In genomic region chr2:44942304-44943030, GRCh38 we compare ENCODE assay signal across 11 cellular contexts. TPM values are rescaled to one million over a fixed set of nuclear protein-coding genes. Genes with fewer than 3 reads are reported as not detected.
DNase-seq lines count a peak whose midpoint lies in the region; ATAC-seq and TF ChIP-seq lines count a peak whose summit lies in the region.
"Had no signal": no experiment of that assay in that cellular context is flagged by ENCODE, and none has a peak within 500 bp of the region (broad histone marks: within the 10 kb centered on the region; RNA-seq: fewer than 3 reads in every experiment).

No MANE protein-coding gene starts in this region.

- POLR2A ChIA-PET in activated B cell treated with CpG ODN at 0.5 μM for 24 hours (lab: Charles Lee), result no interaction called here

- H3K27me3 ChIP-seq in stomach, result peaks cover 45 to 100% (median 93%) of the 10 kb centered on the region in 3 donors

- H3K9me3 Mint-ChIP-seq in activated CD8-positive, alpha-beta memory T cell treated with anti-CD3 and anti-CD28 coated beads, Interleukin-2, amount 10 ng/mL, durations not matched to agents 7 days and 5 days (ENCODE audit: low read depth), result no peaks in the 10 kb centered on the region
- H3K9me3 Mint-ChIP-seq in activated B cell treated with CpG ODN at 0.5 μM for 24 hours, result no peaks in the 10 kb centered on the region

- H3K36me3 Mint-ChIP-seq in activated CD8-positive, alpha-beta memory T cell treated with anti-CD3 and anti-CD28 coated beads, Interleukin-2, amount 10 ng/mL, durations not matched to agents 7 days and 5 days, result peaks cover 7% of the 10 kb centered on the region
- no peaks in the 10 kb centered on the region for H3K36me3 Mint-ChIP-seq in activated B cell treated with CpG ODN at 0.5 μM for 24 hours (ENCODE audit: low read depth)

- no peak for TF ChIP-seq POLR2A in stomach (IDR thresholded peaks at IDR 0.05)

- H3K9me3 ChIP-seq in iPS-18c (ENCODE audit: control insufficient read depth, insufficient read depth, low read length), result no peaks in the 10 kb centered on the region
- no peaks in the 10 kb centered on the region for H3K9me3 ChIP-seq in stomach

- no peak for ATAC-seq in activated CD8-positive, alpha-beta memory T cell treated with anti-CD3 and anti-CD28 coated beads, Interleukin-2, amount 10 ng/mL, durations not matched to agents 7 days and 5 days
- no peak for ATAC-seq in activated B cell treated with CpG ODN at 0.5 μM for 24 hours (ENCODE audit: low read depth)
- ATAC-seq in GM21390 (IDR thresholded peaks at IDR 0.05; ENCODE audit: unreplicated experiment), result no peak
- no peak for ATAC-seq in GM19351 (IDR thresholded peaks at IDR 0.05; ENCODE audit: unreplicated experiment)

- no peak overlapping the region for H3K27ac Mint-ChIP-seq in activated CD8-positive, alpha-beta memory T cell treated with anti-CD3 and anti-CD28 coated beads, Interleukin-2, amount 10 ng/mL, durations not matched to agents 7 days and 5 days
- H3K27ac Mint-ChIP-seq in activated B cell treated with CpG ODN at 0.5 μM for 24 hours, result no peak overlapping the region

- 3 to 8% (median 6%) methylated on average over 18 to 69 of the region's 69 CpGs for WGBS in stomach, 5 donors

- TF ChIP-seq CTCF in activated B cell treated with CpG ODN at 0.5 μM for 24 hours (IDR thresholded peaks at IDR 0.05), result no peak
- no peak for TF ChIP-seq CTCF in stomach (IDR thresholded peaks at IDR 0.05)

- DNase-seq in activated CD8-positive, alpha-beta memory T cell treated with anti-CD3 and anti-CD28 coated beads, Interleukin-2, amount 10 ng/mL, durations not matched to agents 7 days and 5 days, result peak; percentile 63
- DNase-seq in activated CD8-positive, alpha-beta memory T cell treated with anti-CD3 and anti-CD28 coated beads for 24 hours, result no peak
- no peak for DNase-seq in activated B cell treated with CpG ODN at 0.5 μM for 24 hours
- no peak for DNase-seq in stomach
- DNase-seq in NCI-H345 treated with DMSO at 0.1 percent for 48 hours (lab: John Stamatoyannopoulos, UW; ENCODE audit: unreplicated experiment), result no peak
- DNase-seq: C1 segment of cervical spinal cord had no signal

- H3K27ac ChIP-seq in stomach, result no peak overlapping the region

- peak overlapping the region; percentile 79 for H3K4me3 Mint-ChIP-seq in activated CD8-positive, alpha-beta memory T cell treated with anti-CD3 and anti-CD28 coated beads, Interleukin-2, amount 10 ng/mL, durations not matched to agents 7 days and 5 days
- peak overlapping the region; percentile 85 for H3K4me3 Mint-ChIP-seq in activated B cell treated with CpG ODN at 0.5 μM for 24 hours

- H3K4me3 ChIP-seq in iPS-18c (ENCODE audit: insufficient read depth, low read depth, low read length) (peak overlapping the region; percentile 0; the same call in 1 of the 2 replicates), stomach (peak overlapping the region; percentile 34 to 52 (median 48))

- no peak for TF ChIP-seq EP300 in stomach (IDR thresholded peaks at IDR 0.05)

- CTCF ChIA-PET in activated CD8-positive, alpha-beta memory T cell treated with anti-CD3 and anti-CD28 coated beads, Interleukin-2, amount 10 ng/mL, durations not matched to agents 7 days and 5 days (lab: Charles Lee), result interaction anchor here (1.3 to 1.4 kb wide), 3 partner anchors 10 to 550 kb away, joined by 3 to 4 read pairs (median 3); no protein-coding TSS in a partner anchor
- CTCF ChIA-PET in activated B cell treated with CpG ODN at 0.5 μM for 24 hours (lab: Charles Lee), result interaction anchor here (1.4 kb wide), 1 partner anchor 13 kb away, joined by 7 read pairs; no protein-coding TSS in a partner anchor

- peaks cover 87% of the 10 kb centered on the region for H3K27me3 Mint-ChIP-seq in activated CD8-positive, alpha-beta memory T cell treated with anti-CD3 and anti-CD28 coated beads, Interleukin-2, amount 10 ng/mL, durations not matched to agents 7 days and 5 days
- H3K27me3 Mint-ChIP-seq in activated B cell treated with CpG ODN at 0.5 μM for 24 hours, result peaks cover 72% of the 10 kb centered on the region

- H3K4me1 ChIP-seq in stomach, result peaks cover 43 to 78% (median 64%) of the 10 kb centered on the region in 4 donors

- H3K36me3 ChIP-seq in stomach, result no peaks in the 10 kb centered on the region

- intact Hi-C loops in activated B cell treated with CpG ODN at 0.5 μM for 24 hours (cut with micrococcal nuclease), result loop anchor here (1.0 to 5.0 kb wide), 4 partner anchors 12 to 775 kb away; partner anchors contain the start of genes PPM1B and SIX2
- intact Hi-C loops in stomach (cut with DNase I; ENCODE audit: low total_unique reads), result no loop called here

- H3K4me1 Mint-ChIP-seq in activated CD8-positive, alpha-beta memory T cell treated with anti-CD3 and anti-CD28 coated beads, Interleukin-2, amount 10 ng/mL, durations not matched to agents 7 days and 5 days, result peaks cover 28% of the 10 kb centered on the region
- H3K4me1 Mint-ChIP-seq in activated B cell treated with CpG ODN at 0.5 μM for 24 hours, result peaks cover 59% of the 10 kb centered on the region

RNA-seq across cellular contexts. Expression of gene SIX3, which starts 1.0 kb away (rescaled TPM):
- total RNA-seq in activated CD8-positive, alpha-beta memory T cell treated with anti-CD3 and anti-CD28 coated beads, Interleukin-2, amount 10 ng/mL, durations not matched to agents 7 days and 5 days, result under 1 TPM in 1 of 2 experiments, not detected in 1; 0.21 TPM
- total RNA-seq in activated B cell treated with CpG ODN at 0.5 μM for 24 hours (not detected in 2 replicates), stomach (not detected)
- polyA plus RNA-seq in stomach, result not detected
- total RNA-seq: HT-29, RPMI7951 had no signal
